ENCODE assay signal across 8 cellular contexts in the genomic region with DNA sequence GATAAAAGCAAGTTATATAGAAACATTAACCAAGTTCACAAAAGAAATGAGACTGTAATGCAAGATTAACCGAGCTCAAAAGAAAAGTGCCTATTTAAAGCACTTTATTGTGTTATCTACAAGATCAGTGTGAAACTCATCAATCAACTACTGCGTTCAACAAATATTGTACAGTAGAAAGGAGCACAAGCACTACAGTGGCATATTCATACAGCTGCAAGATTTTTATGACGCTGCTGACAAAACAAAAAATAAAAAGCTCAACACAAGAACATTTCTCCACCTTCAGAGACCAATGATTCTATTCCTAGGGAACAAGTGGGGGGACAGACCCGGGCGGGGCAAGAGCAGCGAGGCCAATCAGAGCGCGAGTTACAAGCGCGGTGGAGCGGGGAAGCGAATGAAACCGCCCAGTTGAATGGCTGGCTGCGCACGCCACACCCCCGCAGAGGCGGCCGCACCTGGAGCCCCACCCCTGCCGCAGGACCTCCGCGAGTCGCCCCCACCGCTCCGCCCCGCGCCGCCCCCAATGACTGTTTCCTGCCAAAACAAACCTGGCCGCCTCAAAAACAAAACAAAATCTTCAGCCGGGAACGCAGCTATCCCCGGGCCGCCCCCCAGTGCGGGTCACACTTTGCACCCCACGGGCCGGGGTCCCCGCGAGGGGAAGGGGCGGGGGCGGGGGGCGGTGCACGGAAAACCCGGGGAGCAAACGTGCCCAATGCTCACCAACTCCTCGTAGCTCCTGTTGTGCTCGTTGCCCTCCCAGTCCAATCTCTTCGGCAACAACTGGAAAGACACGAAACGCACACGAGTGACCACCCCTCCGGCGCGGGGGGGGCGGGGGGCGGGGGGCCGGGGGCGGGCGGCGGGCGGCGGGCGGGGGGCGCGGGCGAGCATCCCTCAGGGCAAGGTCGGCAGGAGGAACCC. TPM values are rescaled to one million over a fixed set of nuclear protein-coding genes. Genes with fewer than 3 reads are reported as not detected.
DNase-seq lines count a peak whose midpoint lies in the region; ATAC-seq and TF ChIP-seq lines count a peak whose summit lies in the region.

No MANE protein-coding gene starts in this region.

- peaks cover 45% of the 10 kb centered on the region for H3K36me3 ChIP-seq in OCI-LY7 (ENCODE audit: insufficient read depth, low read length)

- BruUV-seq in OCI-LY7 (replicated peaks; lab: Mats Ljungman, UMichigan) = no TSS peak

- no peaks in the 10 kb centered on the region for H3K9me2 ChIP-seq in OCI-LY7 (ENCODE audit: insufficient read depth, low read length)

- H2AFZ ChIP-seq in OCI-LY7 (ENCODE audit: low read length) = no peak overlapping the region

- no peaks in the 10 kb centered on the region for H3K9me3 Mint-ChIP-seq in IgD-negative memory B cell

- no peaks in the 10 kb centered on the region for H3K27me3 Mint-ChIP-seq in IgD-negative memory B cell

- H3K4me3 ChIP-seq in OCI-LY7 (ENCODE audit: low read depth, low read length, poor library complexity, severe bottlenecking) = peak overlapping the region; percentile 87
- peak overlapping the region; percentile 31 for H3K4me3 ChIP-seq in epithelial cell of esophagus (ENCODE audit: low read length)

- H3K9me3 ChIP-seq in OCI-LY7 (ENCODE audit: low read length) = no peaks in the 10 kb centered on the region

- CTCF ChIA-PET in OCI-LY7 (lab: Charles Lee; ENCODE audit: unreplicated experiment) = interaction anchor here (0.7 to 1.1 kb wide), 3 partner anchors 50 to 129 kb away, joined by 3 to 9 read pairs (median 3); no protein-coding TSS in a partner anchor

- TF ChIP-seq CTCF in OCI-LY7 (conservative IDR thresholded peaks at IDR 0.05; ENCODE audit: low read length) (no peak), epithelial cell of esophagus (IDR thresholded peaks at IDR 0.05; ENCODE audit: insufficient read depth, low read depth, low read length, missing control alignments) (no peak)

- intact Hi-C loops in OCI-LY7 (cut with micrococcal nuclease; ENCODE audit: unreplicated experiment) = loop anchor here (1.0 kb wide), 1 partner anchor 129 kb away; the partner anchor contains the start of gene PSMG1

- peaks cover 40% of the 10 kb centered on the region for H3K4me1 ChIP-seq in OCI-LY7 (ENCODE audit: insufficient read depth, low read length, poor library complexity, severe bottlenecking)

- peaks cover 40% of the 10 kb centered on the region for H3K79me2 ChIP-seq in OCI-LY7 (ENCODE audit: insufficient read depth, low read depth, low read length)

- ATAC-seq in GM21619 (IDR thresholded peaks at IDR 0.05; ENCODE audit: unreplicated experiment) = peak; percentile 71

- peaks cover 36 to 49% (median 44%) of the 10 kb centered on the region in 3 donors for H3K4me1 Mint-ChIP-seq in IgD-negative memory B cell

- peaks cover 5% of the 10 kb centered on the region for H3K36me3 Mint-ChIP-seq in IgD-negative memory B cell

- peak overlapping the region; percentile 90 for H3K27ac ChIP-seq in OCI-LY7 (ENCODE audit: low read depth, low read length, poor library complexity, severe bottlenecking)

- peak overlapping the region; percentile 97 for H3K4me2 ChIP-seq in OCI-LY7 (ENCODE audit: low read length)

- POLR2A ChIA-PET in OCI-LY7 (lab: Charles Lee) = interaction anchor here (0.6 to 7.6 kb wide), 10 partner anchors 10 to 135 kb away, joined by 3 to 50 read pairs (median 4); partner anchors contain the start of genes HMGN1 and PSMG1

- peak overlapping the region; percentile 90 to 99 (median 96) for H3K27ac Mint-ChIP-seq in IgD-negative memory B cell

- H4K20me1 ChIP-seq in OCI-LY7 (ENCODE audit: insufficient read depth, low read length) = peaks cover 9% of the 10 kb centered on the region

- H3K4me3 Mint-ChIP-seq in IgD-negative memory B cell = peak overlapping the region; percentile 88 to 97 (median 94)

- peak; percentile 68 for DNase-seq in DMS 273 treated with DMSO at 0.1 percent for 48 hours (lab: John Stamatoyannopoulos, UW)
- peak; percentile 91 for DNase-seq in OCI-LY7 (ENCODE audit: low spot score)
- DNase-seq in activated T-cell treated with anti-CD3 and anti-CD28 coated beads for 4 hours = peak; percentile 95
- peak; percentile 90 for DNase-seq in epithelial cell of esophagus (ENCODE audit: low read depth)
- DNase-seq in middle frontal gyrus (ENCODE audit: extremely low spot score, low spot score) = peak; percentile 86
- peak; percentile 88 to 90 for DNase-seq in stimulated activated CD8-positive, alpha-beta memory T cell treated with anti-CD3 and anti-CD28 coated beads, Interleukin-15, amount 100 ng/mL, for 48 hours (ENCODE audit: low read depth in 2 of 2)

RNA-seq across cellular contexts. Expression of gene BRWD1, which starts 1.1 kb away (rescaled TPM):
- polyA plus RNA-seq in IgD-negative memory B cell = 38.9 TPM
- total RNA-seq in OCI-LY7 (2014; rRNA removed; shearing (Covaris generic)) = 39.1 and 53.2 TPM in 2 replicates
- 61.7 and 68.6 TPM in 2 replicates for total RNA-seq in OCI-LY7 (2022)

RNA-seq across cellular contexts. Expression of gene HMGN1, which starts 36.5 kb away (rescaled TPM):
- 283 TPM for polyA plus RNA-seq in IgD-negative memory B cell
- total RNA-seq in OCI-LY7 (2014; rRNA removed; shearing (Covaris generic)) = 264 and 349 TPM in 2 replicates
- 492 and 532 TPM in 2 replicates for total RNA-seq in OCI-LY7 (2022)

Comparison
In these comparisons a context has a peak if more than half of its experiments do, and no peak if none do; other contexts are left out.
1. Peak in every context shown above with its lines: DNase-seq, ATAC-seq, H3K4me3 ChIP-seq and H3K27ac ChIP-seq.